ENCODE assay signal across 20 cellular contexts in the genomic region with DNA sequence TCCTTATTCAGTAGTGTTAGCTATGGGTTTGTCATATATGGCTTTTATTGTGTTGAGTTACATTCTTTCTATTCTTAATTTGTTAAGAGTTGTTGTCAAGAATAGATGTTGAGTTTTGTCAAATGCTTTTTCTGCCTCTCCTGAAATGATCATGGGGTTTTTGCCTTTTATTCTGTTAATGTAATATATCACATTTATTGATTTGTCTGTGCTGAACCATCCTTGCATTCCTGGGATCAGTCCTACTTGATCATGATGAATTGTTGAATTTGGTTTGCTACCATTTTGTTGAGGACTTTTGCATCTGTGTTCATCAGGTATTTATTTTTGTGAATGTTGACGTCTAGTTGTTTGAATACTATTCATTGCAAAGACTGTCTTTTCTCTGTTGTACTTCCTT. TPM values are rescaled to one million over a fixed set of nuclear protein-coding genes. Genes with fewer than 3 reads are reported as not detected.
DNase-seq lines count a peak whose midpoint lies in the region; TF ChIP-seq lines count a peak whose summit lies in the region.
"Had no signal": no experiment of that assay in that cellular context is flagged by ENCODE, and none has a peak within 500 bp of the region (broad histone marks: within the 10 kb centered on the region; RNA-seq: fewer than 3 reads in every experiment).

No MANE protein-coding gene starts in this region.

- no peak overlapping the region for H3K27ac ChIP-seq in endodermal cell (ENCODE audit: low read depth, low read length)
- no peak overlapping the region for H3K27ac ChIP-seq in transverse colon
- H3K27ac ChIP-seq: RWPE1 had no signal

- H3K9me3 ChIP-seq in endodermal cell (ENCODE audit: control insufficient read depth, low read length) (peaks cover 20% of the 10 kb centered on the region), transverse colon (peaks cover 19 to 22% of the 10 kb centered on the region in 2 donors)

- in situ Hi-C loops in transverse colon (cut with MboI; ENCODE audit: low pct_ligation_motif_present in 1 of 4, low pct_unique_long_range_greater_than_20kb in 1 of 4, low sequenced_read_pairs in 3 of 4): no loop called here

- no peak overlapping the region for H3K27ac Mint-ChIP-seq in endodermal cell
- H3K27ac Mint-ChIP-seq in activated T-helper 2 cell treated with anti-CD3 and anti-CD28 coated beads, Interferon-gamma antibody, Interleukin-2, Interleukin-4, amounts not matched to agents 10 μg/mL and 5 μg/mL and 100 μg/mL, durations not matched to agents 14 hours and 24 hours and 36 hours: no peak overlapping the region

- H3K36me3 ChIP-seq in endodermal cell (ENCODE audit: control insufficient read depth, insufficient read depth, low read length) (peaks cover 13% of the 10 kb centered on the region), transverse colon (peaks cover 0 to 5% (median 0%) of the 10 kb centered on the region in 4 donors)

- no peaks in the 10 kb centered on the region for H3K4me1 Mint-ChIP-seq in endodermal cell
- peaks cover 8% of the 10 kb centered on the region for H3K4me1 Mint-ChIP-seq in activated T-helper 2 cell treated with anti-CD3 and anti-CD28 coated beads, Interferon-gamma antibody, Interleukin-2, Interleukin-4, amounts not matched to agents 10 μg/mL and 5 μg/mL and 100 μg/mL, durations not matched to agents 14 hours and 24 hours and 36 hours (ENCODE audit: low read depth)

- CTCF ChIA-PET in HEK293T (lab: Yijun Ruan, JAX): no interaction called here

- TF ChIP-seq CTCF in NB4 (IDR thresholded peaks at IDR 0.05; ENCODE audit: low read depth, low read length) (no peak), endodermal cell (conservative IDR thresholded peaks at IDR 0.05) (no peak), transverse colon (IDR thresholded peaks at IDR 0.05) (no peak)

- H3K27me3 ChIP-seq in endodermal cell (ENCODE audit: control insufficient read depth, insufficient read depth, low read length, poor library complexity, severe bottlenecking) (no peaks in the 10 kb centered on the region), transverse colon (no peaks in the 10 kb centered on the region)

- H3K4me3 Mint-ChIP-seq in endodermal cell: no peak overlapping the region
- no peak overlapping the region for H3K4me3 Mint-ChIP-seq in activated T-helper 2 cell treated with anti-CD3 and anti-CD28 coated beads, Interferon-gamma antibody, Interleukin-2, Interleukin-4, amounts not matched to agents 10 μg/mL and 5 μg/mL and 100 μg/mL, durations not matched to agents 14 hours and 24 hours and 36 hours (ENCODE audit: low read depth)

- H3K36me3 Mint-ChIP-seq in endodermal cell (ENCODE audit: low read depth): peaks cover 19% of the 10 kb centered on the region
- H3K36me3 Mint-ChIP-seq in activated T-helper 2 cell treated with anti-CD3 and anti-CD28 coated beads, Interferon-gamma antibody, Interleukin-2, Interleukin-4, amounts not matched to agents 10 μg/mL and 5 μg/mL and 100 μg/mL, durations not matched to agents 14 hours and 24 hours and 36 hours (ENCODE audit: low read depth): peaks cover 77% of the 10 kb centered on the region

- POLR2A ChIA-PET in HEK293T (lab: Yijun Ruan, JAX): no interaction called here

- H3K9me3 Mint-ChIP-seq in endodermal cell: peaks cover 20% of the 10 kb centered on the region
- peaks cover 58% of the 10 kb centered on the region for H3K9me3 Mint-ChIP-seq in activated T-helper 2 cell treated with anti-CD3 and anti-CD28 coated beads, Interferon-gamma antibody, Interleukin-2, Interleukin-4, amounts not matched to agents 10 μg/mL and 5 μg/mL and 100 μg/mL, durations not matched to agents 14 hours and 24 hours and 36 hours

- TF ChIP-seq EP300 in transverse colon (IDR thresholded peaks at IDR 0.05; ENCODE audit: low read depth): no peak

- 94% methylated on average over 1 of the region's 1 CpG; no CpG with 5 or more reads in 1 of the 2 experiments for WGBS in endodermal cell (ENCODE audit: insufficient coverage in 1 of 2, insufficient read length in 1 of 2), 2 experiments
- WGBS in transverse colon (ENCODE audit: low coverage in 1 of 2), 2 donors: 83 to 96% methylated on average over 1 of the region's 1 CpG

- no peaks in the 10 kb centered on the region for H3K4me1 ChIP-seq in endodermal cell (ENCODE audit: control insufficient read depth, insufficient read depth, low read length)
- H3K4me1 ChIP-seq in transverse colon: no peaks in the 10 kb centered on the region

- no peak overlapping the region for H3K9ac ChIP-seq in endodermal cell (ENCODE audit: extremely low read depth, low read length, poor library complexity, severe bottlenecking)

- no peaks in the 10 kb centered on the region for H3K27me3 Mint-ChIP-seq in endodermal cell (ENCODE audit: insufficient read depth)
- no peaks in the 10 kb centered on the region for H3K27me3 Mint-ChIP-seq in activated T-helper 2 cell treated with anti-CD3 and anti-CD28 coated beads, Interferon-gamma antibody, Interleukin-2, Interleukin-4, amounts not matched to agents 10 μg/mL and 5 μg/mL and 100 μg/mL, durations not matched to agents 14 hours and 24 hours and 36 hours (ENCODE audit: low read depth)

- H3K4me3 ChIP-seq in NB4 (ENCODE audit: low read depth, low read length) (no peak overlapping the region), endodermal cell (ENCODE audit: low read length) (peak overlapping the region; percentile 32), transverse colon (no peak overlapping the region)

- DNase-seq in NCI-H2227 (lab: John Stamatoyannopoulos, UW; ENCODE audit: unreplicated experiment) (peak; percentile 0), NCI-H2227 treated with DMSO at 0.1 percent for 48 hours (lab: John Stamatoyannopoulos, UW) (no peak), NB4 (ENCODE audit: low read depth) (peak; percentile 34), endodermal cell (no peak), myocyte (ENCODE audit: low read depth) (peak; percentile 18), transverse colon (no peak), HEK293T (ENCODE audit: extremely low spot score) (no peak)
- no peak for DNase-seq in activated T-helper 2 cell treated with anti-CD3 and anti-CD28 coated beads, Interferon-gamma antibody, Interleukin-2, Interleukin-4, amounts not matched to agents 10 μg/mL and 5 μg/mL and 100 μg/mL, durations not matched to agents 14 hours and 24 hours and 36 hours (ENCODE audit: low spot score)
- DNase-seq: DMS153, KG1, MM.1S, NCI-H1048, NCI-H1417, NCI-H1694, NCI-H2081, NCI-H446 treated with DMSO at 0.1 percent for 48 hours, NCI-H526 treated with DMSO at 0.1 percent for 48 hours, SHP77, T-helper 1 cell had no signal

- intact Hi-C loops in transverse colon (cut with DNase I; ENCODE audit: low total_unique reads): no loop called here
- intact Hi-C loops in activated T-helper 2 cell treated with anti-CD3 and anti-CD28 coated beads, Interferon-gamma antibody, Interleukin-2, Interleukin-4, amounts not matched to agents 10 μg/mL and 5 μg/mL and 100 μg/mL, durations not matched to agents 14 hours and 24 hours and 36 hours (cut with micrococcal nuclease): no loop called here

- TF ChIP-seq POLR2A in NB4 (IDR thresholded peaks at IDR 0.05; ENCODE audit: extremely low read depth, insufficient read length): no peak
- TF ChIP-seq POLR2A in transverse colon (IDR thresholded peaks at IDR 0.05): no peak

TF ChIP-seq in HEK293T, 16 proteins besides CTCF, POLR2A, EP300 and RAD21:
- TF ChIP-seq FOXK2 (IDR thresholded peaks at IDR 0.05) (no peak), ZNF384 (IDR thresholded peaks at IDR 0.05) (no peak), ELF4 (IDR thresholded peaks at IDR 0.05) (no peak), SUZ12 (IDR thresholded peaks at IDR 0.05) (no peak), TARDBP (IDR thresholded peaks at IDR 0.05) (no peak), SP1 (IDR thresholded peaks at IDR 0.05) (no peak), FOXM1 (IDR thresholded peaks at IDR 0.05; ENCODE audit: borderline replicate concordance) (no peak), HDGF (IDR thresholded peaks at IDR 0.05; ENCODE audit: borderline replicate concordance) (no peak), BHLHE40 (IDR thresholded peaks at IDR 0.05; ENCODE audit: borderline replicate concordance) (no peak), L3MBTL2 (conservative IDR thresholded peaks at IDR 0.05) (no peak), FOXA1 (IDR thresholded peaks at IDR 0.05) (no peak), CTBP1 (IDR thresholded peaks at IDR 0.05; ENCODE audit: borderline replicate concordance) (no peak), NFRKB (IDR thresholded peaks at IDR 0.05) (no peak), LEF1 (IDR thresholded peaks at IDR 0.05; ENCODE audit: borderline replicate concordance) (no peak), ARNT (IDR thresholded peaks at IDR 0.05) (no peak)
- TF ChIP-seq, protein P1, sequence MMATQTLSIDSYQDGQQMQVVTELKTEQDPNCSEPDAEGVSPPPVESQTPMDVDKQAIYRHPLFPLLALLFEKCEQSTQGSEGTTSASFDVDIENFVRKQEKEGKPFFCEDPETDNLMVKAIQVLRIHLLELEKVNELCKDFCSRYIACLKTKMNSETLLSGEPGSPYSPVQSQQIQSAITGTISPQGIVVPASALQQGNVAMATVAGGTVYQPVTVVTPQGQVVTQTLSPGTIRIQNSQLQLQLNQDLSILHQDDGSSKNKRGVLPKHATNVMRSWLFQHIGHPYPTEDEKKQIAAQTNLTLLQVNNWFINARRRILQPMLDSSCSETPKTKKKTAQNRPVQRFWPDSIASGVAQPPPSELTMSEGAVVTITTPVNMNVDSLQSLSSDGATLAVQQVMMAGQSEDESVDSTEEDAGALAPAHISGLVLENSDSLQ (IDR thresholded peaks at IDR 0.05): no peak
TF ChIP-seq in HEK293T: peak in this region for 0.

RNA-seq across cellular contexts. Expression of gene RIC1, which starts 23.9 kb away (rescaled TPM):
- total RNA-seq in endodermal cell (10 to 100 TPM; 27.0 to 27.1 TPM), myocyte (25.1 and 28.3 TPM in 2 replicates), transverse colon (10 to 100 TPM; 22.5 to 93.9 (median 42.8) TPM)
- polyA plus RNA-seq in endodermal cell (2013, experiment 1 of 2): 16.5 TPM
- 17.4 TPM for polyA plus RNA-seq in endodermal cell (2013, experiment 2 of 2)
- 12.1 TPM for polyA plus RNA-seq in myocyte (2012)
- 21.5 and 22.1 TPM in 2 replicates for total RNA-seq in activated T-helper 2 cell treated with anti-CD3 and anti-CD28 coated beads, Interferon-gamma antibody, Interleukin-2, Interleukin-4, amounts not matched to agents 10 μg/mL and 5 μg/mL and 100 μg/mL, durations not matched to agents 14 hours and 24 hours and 36 hours

Comparison
In these comparisons a context has a peak if more than half of its experiments do, and no peak if none do; other contexts are left out.
1. DNase-seq: peak in NCI-H2227 (single experiment), NB4 (single experiment) and myocyte (single experiment); none in NCI-H2227 treated with DMSO at 0.1 percent for 48 hours (single experiment), endodermal cell (single experiment), transverse colon (single experiment), HEK293T (single experiment) and activated T-helper 2 cell treated with anti-CD3 and anti-CD28 coated beads, Interferon-gamma antibody, Interleukin-2, Interleukin-4, amounts not matched to agents 10 μg/mL and 5 μg/mL and 100 μg/mL, durations not matched to agents 14 hours and 24 hours and 36 hours (single experiment).